Comparison of ENCODE assay signal across 1 cellular context in the genomic region with DNA sequence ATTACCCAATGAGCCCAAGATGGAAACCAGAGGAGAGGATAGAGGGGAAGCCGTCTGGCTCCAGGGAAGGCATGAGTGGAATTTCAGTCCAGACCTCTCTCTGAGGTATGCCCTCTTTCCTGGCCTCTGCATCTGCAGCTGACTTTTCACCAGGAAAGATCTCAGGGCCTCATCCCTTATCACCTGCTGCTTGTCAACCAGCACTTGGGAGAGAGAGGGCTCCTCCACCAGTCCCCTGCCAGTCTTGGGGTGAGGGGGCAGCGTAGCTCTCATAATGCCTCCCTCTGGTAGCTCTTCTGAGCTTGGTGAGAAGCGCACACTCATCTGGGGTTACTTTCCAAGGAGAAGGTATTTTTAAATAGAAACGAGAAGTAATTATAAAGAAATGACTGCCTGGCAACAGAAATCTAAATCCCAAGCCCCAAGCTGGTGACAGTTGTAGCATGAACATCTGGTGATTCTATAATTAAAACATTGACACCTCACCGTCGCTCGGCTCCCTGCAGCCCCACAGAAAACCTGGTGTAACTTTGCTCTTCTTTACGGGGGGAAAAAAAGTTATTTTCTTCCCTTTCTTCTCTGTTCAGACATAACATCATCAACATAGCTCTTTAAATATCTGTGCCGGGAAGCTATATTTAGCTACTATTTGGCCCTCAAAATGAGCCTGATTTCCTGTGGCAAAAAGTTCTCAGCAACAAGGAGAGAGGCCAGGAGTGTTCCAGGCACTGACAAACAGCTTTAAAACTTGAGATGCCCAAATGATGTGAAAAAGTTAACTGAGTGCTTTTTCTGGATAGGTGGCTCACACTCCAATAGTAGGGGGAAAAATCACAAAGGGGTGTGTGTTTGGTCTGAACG.
TF ChIP-seq lines count a peak whose summit lies in the region.

No MANE protein-coding gene starts in this region.

TF ChIP-seq in GM23338, 12 proteins besides CTCF, POLR2A, EP300 and RAD21 (continued from another document):
- TF ChIP-seq, protein P1, sequence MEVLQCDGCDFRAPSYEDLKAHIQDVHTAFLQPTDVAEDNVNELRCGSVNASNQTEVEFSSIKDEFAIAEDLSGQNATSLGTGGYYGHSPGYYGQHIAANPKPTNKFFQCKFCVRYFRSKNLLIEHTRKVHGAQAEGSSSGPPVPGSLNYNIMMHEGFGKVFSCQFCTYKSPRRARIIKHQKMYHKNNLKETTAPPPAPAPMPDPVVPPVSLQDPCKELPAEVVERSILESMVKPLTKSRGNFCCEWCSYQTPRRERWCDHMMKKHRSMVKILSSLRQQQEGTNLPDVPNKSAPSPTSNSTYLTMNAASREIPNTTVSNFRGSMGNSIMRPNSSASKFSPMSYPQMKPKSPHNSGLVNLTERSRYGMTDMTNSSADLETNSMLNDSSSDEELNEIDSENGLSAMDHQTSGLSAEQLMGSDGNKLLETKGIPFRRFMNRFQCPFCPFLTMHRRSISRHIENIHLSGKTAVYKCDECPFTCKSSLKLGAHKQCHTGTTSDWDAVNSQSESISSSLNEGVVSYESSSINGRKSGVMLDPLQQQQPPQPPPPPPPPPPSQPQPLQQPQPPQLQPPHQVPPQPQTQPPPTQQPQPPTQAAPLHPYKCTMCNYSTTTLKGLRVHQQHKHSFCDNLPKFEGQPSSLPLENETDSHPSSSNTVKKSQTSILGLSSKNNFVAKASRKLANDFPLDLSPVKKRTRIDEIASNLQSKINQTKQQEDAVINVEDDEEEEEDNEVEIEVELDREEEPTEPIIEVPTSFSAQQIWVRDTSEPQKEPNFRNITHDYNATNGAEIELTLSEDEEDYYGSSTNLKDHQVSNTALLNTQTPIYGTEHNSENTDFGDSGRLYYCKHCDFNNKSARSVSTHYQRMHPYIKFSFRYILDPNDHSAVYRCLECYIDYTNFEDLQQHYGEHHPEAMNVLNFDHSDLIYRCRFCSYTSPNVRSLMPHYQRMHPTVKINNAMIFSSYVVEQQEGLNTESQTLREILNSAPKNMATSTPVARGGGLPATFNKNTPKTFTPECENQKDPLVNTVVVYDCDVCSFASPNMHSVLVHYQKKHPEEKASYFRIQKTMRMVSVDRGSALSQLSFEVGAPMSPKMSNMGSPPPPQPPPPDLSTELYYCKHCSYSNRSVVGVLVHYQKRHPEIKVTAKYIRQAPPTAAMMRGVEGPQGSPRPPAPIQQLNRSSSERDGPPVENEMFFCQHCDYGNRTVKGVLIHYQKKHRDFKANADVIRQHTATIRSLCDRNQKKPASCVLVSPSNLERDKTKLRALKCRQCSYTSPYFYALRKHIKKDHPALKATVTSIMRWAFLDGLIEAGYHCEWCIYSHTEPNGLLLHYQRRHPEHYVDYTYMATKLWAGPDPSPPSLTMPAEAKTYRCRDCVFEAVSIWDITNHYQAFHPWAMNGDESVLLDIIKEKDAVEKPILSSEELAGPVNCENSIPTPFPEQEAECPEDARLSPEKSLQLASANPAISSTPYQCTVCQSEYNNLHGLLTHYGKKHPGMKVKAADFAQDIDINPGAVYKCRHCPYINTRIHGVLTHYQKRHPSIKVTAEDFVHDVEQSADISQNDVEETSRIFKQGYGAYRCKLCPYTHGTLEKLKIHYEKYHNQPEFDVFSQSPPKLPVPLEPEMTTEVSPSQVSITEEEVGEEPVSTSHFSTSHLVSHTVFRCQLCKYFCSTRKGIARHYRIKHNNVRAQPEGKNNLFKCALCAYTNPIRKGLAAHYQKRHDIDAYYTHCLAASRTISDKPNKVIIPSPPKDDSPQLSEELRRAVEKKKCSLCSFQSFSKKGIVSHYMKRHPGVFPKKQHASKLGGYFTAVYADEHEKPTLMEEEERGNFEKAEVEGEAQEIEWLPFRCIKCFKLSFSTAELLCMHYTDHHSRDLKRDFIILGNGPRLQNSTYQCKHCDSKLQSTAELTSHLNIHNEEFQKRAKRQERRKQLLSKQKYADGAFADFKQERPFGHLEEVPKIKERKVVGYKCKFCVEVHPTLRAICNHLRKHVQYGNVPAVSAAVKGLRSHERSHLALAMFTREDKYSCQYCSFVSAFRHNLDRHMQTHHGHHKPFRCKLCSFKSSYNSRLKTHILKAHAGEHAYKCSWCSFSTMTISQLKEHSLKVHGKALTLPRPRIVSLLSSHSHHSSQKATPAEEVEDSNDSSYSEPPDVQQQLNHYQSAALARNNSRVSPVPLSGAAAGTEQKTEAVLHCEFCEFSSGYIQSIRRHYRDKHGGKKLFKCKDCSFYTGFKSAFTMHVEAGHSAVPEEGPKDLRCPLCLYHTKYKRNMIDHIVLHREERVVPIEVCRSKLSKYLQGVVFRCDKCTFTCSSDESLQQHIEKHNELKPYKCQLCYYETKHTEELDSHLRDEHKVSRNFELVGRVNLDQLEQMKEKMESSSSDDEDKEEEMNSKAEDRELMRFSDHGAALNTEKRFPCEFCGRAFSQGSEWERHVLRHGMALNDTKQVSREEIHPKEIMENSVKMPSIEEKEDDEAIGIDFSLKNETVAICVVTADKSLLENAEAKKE (CRISPR knock-in tag; IDR thresholded peaks at IDR 0.05): no peak
- TF ChIP-seq, protein P2, sequence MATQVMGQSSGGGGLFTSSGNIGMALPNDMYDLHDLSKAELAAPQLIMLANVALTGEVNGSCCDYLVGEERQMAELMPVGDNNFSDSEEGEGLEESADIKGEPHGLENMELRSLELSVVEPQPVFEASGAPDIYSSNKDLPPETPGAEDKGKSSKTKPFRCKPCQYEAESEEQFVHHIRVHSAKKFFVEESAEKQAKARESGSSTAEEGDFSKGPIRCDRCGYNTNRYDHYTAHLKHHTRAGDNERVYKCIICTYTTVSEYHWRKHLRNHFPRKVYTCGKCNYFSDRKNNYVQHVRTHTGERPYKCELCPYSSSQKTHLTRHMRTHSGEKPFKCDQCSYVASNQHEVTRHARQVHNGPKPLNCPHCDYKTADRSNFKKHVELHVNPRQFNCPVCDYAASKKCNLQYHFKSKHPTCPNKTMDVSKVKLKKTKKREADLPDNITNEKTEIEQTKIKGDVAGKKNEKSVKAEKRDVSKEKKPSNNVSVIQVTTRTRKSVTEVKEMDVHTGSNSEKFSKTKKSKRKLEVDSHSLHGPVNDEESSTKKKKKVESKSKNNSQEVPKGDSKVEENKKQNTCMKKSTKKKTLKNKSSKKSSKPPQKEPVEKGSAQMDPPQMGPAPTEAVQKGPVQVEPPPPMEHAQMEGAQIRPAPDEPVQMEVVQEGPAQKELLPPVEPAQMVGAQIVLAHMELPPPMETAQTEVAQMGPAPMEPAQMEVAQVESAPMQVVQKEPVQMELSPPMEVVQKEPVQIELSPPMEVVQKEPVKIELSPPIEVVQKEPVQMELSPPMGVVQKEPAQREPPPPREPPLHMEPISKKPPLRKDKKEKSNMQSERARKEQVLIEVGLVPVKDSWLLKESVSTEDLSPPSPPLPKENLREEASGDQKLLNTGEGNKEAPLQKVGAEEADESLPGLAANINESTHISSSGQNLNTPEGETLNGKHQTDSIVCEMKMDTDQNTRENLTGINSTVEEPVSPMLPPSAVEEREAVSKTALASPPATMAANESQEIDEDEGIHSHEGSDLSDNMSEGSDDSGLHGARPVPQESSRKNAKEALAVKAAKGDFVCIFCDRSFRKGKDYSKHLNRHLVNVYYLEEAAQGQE (IDR thresholded peaks at IDR 0.05; ENCODE audit: unreplicated experiment): no peak
- no peak for TF ChIP-seq ZNF114 (CRISPR knock-in tag; IDR thresholded peaks at IDR 0.05)
- TF ChIP-seq NANOG (IDR thresholded peaks at IDR 0.05; ENCODE audit: borderline replicate concordance): no peak
- no peak for TF ChIP-seq CREB1 (CRISPR knock-in tag; IDR thresholded peaks at IDR 0.05; ENCODE audit: low read depth)
- no peak for TF ChIP-seq EZH2phosphoT487 (IDR thresholded peaks at IDR 0.05; ENCODE audit: unreplicated experiment)
- TF ChIP-seq EZH2 (IDR thresholded peaks at IDR 0.05; ENCODE audit: low read depth, unreplicated experiment): no peak
- TF ChIP-seq ZNF331 (CRISPR knock-in tag; IDR thresholded peaks at IDR 0.05; ENCODE audit: low read depth): no peak
- TF ChIP-seq, protein P3, sequence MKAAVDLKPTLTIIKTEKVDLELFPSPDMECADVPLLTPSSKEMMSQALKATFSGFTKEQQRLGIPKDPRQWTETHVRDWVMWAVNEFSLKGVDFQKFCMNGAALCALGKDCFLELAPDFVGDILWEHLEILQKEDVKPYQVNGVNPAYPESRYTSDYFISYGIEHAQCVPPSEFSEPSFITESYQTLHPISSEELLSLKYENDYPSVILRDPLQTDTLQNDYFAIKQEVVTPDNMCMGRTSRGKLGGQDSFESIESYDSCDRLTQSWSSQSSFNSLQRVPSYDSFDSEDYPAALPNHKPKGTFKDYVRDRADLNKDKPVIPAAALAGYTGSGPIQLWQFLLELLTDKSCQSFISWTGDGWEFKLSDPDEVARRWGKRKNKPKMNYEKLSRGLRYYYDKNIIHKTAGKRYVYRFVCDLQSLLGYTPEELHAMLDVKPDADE (IDR thresholded peaks at IDR 0.05): no peak
